Comparison of ENCODE assay signal across 8 cellular contexts in genomic region chr19:2607712-2608601, GRCh38.
DNase-seq lines count a peak whose midpoint lies in the region; ATAC-seq and TF ChIP-seq lines count a peak whose summit lies in the region.

No MANE protein-coding gene starts in this region.

- H3K4me1 ChIP-seq in parathyroid adenoma: peaks cover 7% of the 10 kb centered on the region

- H3K9ac ChIP-seq in parathyroid adenoma: no peak overlapping the region

- no peaks in the 10 kb centered on the region for H3K36me3 ChIP-seq in parathyroid adenoma (ENCODE audit: control insufficient read depth, insufficient read depth, low read length)

- H2AFZ ChIP-seq in parathyroid adenoma: peak overlapping the region; percentile 74

- H3K4me3 ChIP-seq in parathyroid adenoma (ENCODE audit: low read depth, low read length): peak overlapping the region; percentile 0

- no peaks in the 10 kb centered on the region for H3K27me3 ChIP-seq in parathyroid adenoma (ENCODE audit: control insufficient read depth, insufficient read depth, low read length)

- no peaks in the 10 kb centered on the region for H3K79me2 ChIP-seq in parathyroid adenoma

- H3K9me3 ChIP-seq in parathyroid adenoma (ENCODE audit: control insufficient read depth, low read length): no peaks in the 10 kb centered on the region

- no peak overlapping the region for H3K27ac ChIP-seq in parathyroid adenoma

- no peak for TF ChIP-seq CTCF in parathyroid adenoma (IDR thresholded peaks at IDR 0.05)

- peak; percentile 38 for ATAC-seq in GM19035 (IDR thresholded peaks at IDR 0.05; ENCODE audit: unreplicated experiment)
- peak; percentile 51 for ATAC-seq in HG03439 (IDR thresholded peaks at IDR 0.05; ENCODE audit: unreplicated experiment)
- ATAC-seq in GM19463 (IDR thresholded peaks at IDR 0.05; ENCODE audit: unreplicated experiment): no peak
- ATAC-seq in esophagus mucosa: no peak

- peak overlapping the region; percentile 67 for H3K4me2 ChIP-seq in parathyroid adenoma (ENCODE audit: low read length)

- DNase-seq in activated CD8-positive, alpha-beta memory T cell treated with anti-CD3 and anti-CD28 coated beads, Interleukin-2, amount 50 U/mL, for 24 hours (ENCODE audit: extremely low read depth): peak; percentile 85
- DNase-seq in retina: no peak
- DNase-seq in hepatic stellate cell (ENCODE audit: low spot score): no peak

Comparison
In these comparisons a context has a peak if more than half of its experiments do, and no peak if none do; other contexts are left out.
1. ATAC-seq: peak in GM19035 (single experiment) and HG03439 (single experiment); none in GM19463 (single experiment) and esophagus mucosa (single experiment).